ENCODE assay signal across 26 cellular contexts in the genomic region with DNA sequence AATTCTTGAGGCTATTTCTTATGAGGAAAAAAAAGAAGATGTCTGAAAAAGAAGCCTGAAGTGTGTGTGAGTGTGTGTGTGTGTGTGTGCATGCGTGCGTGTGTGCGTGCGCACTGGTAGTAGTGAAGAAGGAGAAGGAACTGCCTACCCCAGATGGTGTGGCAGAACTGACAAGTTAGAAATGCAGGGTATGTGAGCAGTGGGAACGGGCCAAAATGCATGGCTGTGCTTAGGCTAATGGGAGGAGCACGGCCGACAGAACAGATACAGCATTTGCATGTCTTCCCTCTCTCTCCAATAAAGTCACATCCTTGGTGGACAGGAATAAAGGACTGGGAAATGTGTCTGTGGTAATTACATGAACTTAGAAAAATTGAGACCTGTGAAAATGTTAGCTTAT.
"Had no signal": no experiment of that assay in that cellular context is flagged by ENCODE, and none has a peak within 500 bp of the region (broad histone marks: within the 10 kb centered on the region; RNA-seq: fewer than 3 reads in every experiment).

No MANE protein-coding gene starts in this region.

- H3K27ac ChIP-seq: dorsolateral prefrontal cortex, hepatocyte, neural progenitor cell, parathyroid adenoma, right lobe of liver, stomach, thyroid gland had no signal

- H3K4me3 ChIP-seq: dorsolateral prefrontal cortex, hepatocyte, lung, mucosa of descending colon, neural progenitor cell, right lobe of liver, smooth muscle cell, stomach, thyroid gland had no signal

- H3K9me3 Mint-ChIP-seq: memory B cell; mesothelial cell of epicardium; naive B cell; natural killer cell treated with Interleukin-12 subunit alpha and Interleukin-12 subunit beta and Interleukin-15 and Interleukin-18, amount 100 ng/mL, for 72 hours; neural progenitor cell had no signal

- H3K27me3 Mint-ChIP-seq: memory B cell; naive B cell; natural killer cell treated with Interleukin-12 subunit alpha and Interleukin-12 subunit beta and Interleukin-15 and Interleukin-18, amount 100 ng/mL, for 72 hours; progenitor cell of endocrine pancreas had no signal

- DNase-seq: cerebellar nuclear complex; cortex of kidney; dorsolateral prefrontal cortex; effector CD4-positive, alpha-beta T cell; head of caudate nucleus; left colon; mucosa of descending colon; naive B cell; right lobe of liver; stimulated activated CD4-positive, alpha-beta T cell treated with anti-CD3 and anti-CD28 coated beads, Interleukin-12 subunit alpha, Interleukin-12 subunit beta, amount 100 ng/mL, for 4 hours; stimulated activated CD4-positive, alpha-beta T cell treated with anti-CD3 and anti-CD28 coated beads, Interleukin-1b, Interleukin-23, amount 100 ng/mL, for 48 hours; stimulated activated CD4-positive, alpha-beta T cell treated with anti-CD3 and anti-CD28 coated beads, Interleukin-4, amount 100 ng/mL, for 1 hour; stimulated activated CD8-positive, alpha-beta memory T cell treated with anti-CD3 and anti-CD28 coated beads, Interleukin-4, amount 100 ng/mL, for 48 hours; stimulated activated naive CD4-positive, alpha-beta T cell; stomach; thyroid gland; trophoblast cell had no signal

- H3K9me3 ChIP-seq: mucosa of descending colon, right lobe of liver, stomach, thyroid gland had no signal

- H3K4me3 Mint-ChIP-seq: memory B cell; mesothelial cell of epicardium; naive B cell; natural killer cell treated with Interleukin-12 subunit alpha and Interleukin-12 subunit beta and Interleukin-15 and Interleukin-18, amount 100 ng/mL, for 72 hours; neural progenitor cell had no signal

- H3K27me3 ChIP-seq: dorsolateral prefrontal cortex, hepatocyte, neural progenitor cell, right lobe of liver, stomach, thyroid gland had no signal

- H3K4me1 Mint-ChIP-seq: memory B cell, naive B cell, neural progenitor cell had no signal

- H3K27ac Mint-ChIP-seq: memory B cell; mesothelial cell of epicardium; natural killer cell treated with Interleukin-12 subunit alpha and Interleukin-12 subunit beta and Interleukin-15 and Interleukin-18, amount 100 ng/mL, for 72 hours; neural progenitor cell; progenitor cell of endocrine pancreas had no signal

- H3K4me1 ChIP-seq: neural progenitor cell, parathyroid adenoma, right lobe of liver, stomach, thyroid gland had no signal
